Comparison of ENCODE assay signal across 1 cellular context in the genomic region with DNA sequence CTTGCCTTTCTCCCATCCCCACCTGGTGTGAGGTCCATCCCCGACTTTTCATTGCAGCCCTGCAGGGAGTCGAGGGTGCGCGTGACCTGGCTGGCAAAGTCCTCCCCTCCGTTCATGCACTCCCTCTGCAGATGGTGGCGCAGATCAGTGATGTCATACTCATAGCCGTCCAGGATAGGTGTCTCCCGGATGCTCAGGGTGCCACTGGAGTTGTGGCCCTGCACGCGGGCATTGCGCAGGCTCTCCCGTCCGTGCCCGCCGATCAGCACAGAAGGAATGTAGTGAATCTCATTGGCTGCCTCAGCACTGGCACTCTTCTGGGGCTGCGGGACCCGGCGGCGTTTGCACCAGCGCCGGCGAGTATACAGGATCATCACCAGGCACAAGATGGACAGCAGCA.
A peak's percentile ranks its signal among the peaks of the same experiment; 100 is the strongest.
TF ChIP-seq lines count a peak whose summit lies in the region.

No MANE protein-coding gene starts in this region.

TF ChIP-seq in K562, 482 proteins besides CTCF, POLR2A, EP300 and RAD21 (continued from another document):
- TF ChIP-seq, protein P1, sequence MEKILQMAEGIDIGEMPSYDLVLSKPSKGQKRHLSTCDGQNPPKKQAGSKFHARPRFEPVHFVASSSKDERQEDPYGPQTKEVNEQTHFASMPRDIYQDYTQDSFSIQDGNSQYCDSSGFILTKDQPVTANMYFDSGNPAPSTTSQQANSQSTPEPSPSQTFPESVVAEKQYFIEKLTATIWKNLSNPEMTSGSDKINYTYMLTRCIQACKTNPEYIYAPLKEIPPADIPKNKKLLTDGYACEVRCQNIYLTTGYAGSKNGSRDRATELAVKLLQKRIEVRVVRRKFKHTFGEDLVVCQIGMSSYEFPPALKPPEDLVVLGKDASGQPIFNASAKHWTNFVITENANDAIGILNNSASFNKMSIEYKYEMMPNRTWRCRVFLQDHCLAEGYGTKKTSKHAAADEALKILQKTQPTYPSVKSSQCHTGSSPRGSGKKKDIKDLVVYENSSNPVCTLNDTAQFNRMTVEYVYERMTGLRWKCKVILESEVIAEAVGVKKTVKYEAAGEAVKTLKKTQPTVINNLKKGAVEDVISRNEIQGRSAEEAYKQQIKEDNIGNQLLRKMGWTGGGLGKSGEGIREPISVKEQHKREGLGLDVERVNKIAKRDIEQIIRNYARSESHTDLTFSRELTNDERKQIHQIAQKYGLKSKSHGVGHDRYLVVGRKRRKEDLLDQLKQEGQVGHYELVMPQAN (IDR thresholded peaks at IDR 0.05; ENCODE audit: borderline replicate concordance), result no peak
- no peak for TF ChIP-seq HIVEP1 (CRISPR knock-in tag; IDR thresholded peaks at IDR 0.05)
- no peak for TF ChIP-seq SRSF3 (IDR thresholded peaks at IDR 0.05; ENCODE audit: insufficient read depth, low read length)
- TF ChIP-seq MCM7 (IDR thresholded peaks at IDR 0.05), result no peak
- no peak for TF ChIP-seq RBM14 (IDR thresholded peaks at IDR 0.05; ENCODE audit: borderline replicate concordance, insufficient read depth, low read depth, low read length)
- no peak for TF ChIP-seq GABPB1 (CRISPR knock-in tag; IDR thresholded peaks at IDR 0.05)
- no peak for TF ChIP-seq POLR3A (IDR thresholded peaks at IDR 0.05; ENCODE audit: borderline replicate concordance, extremely low read depth, insufficient read depth, insufficient read length)
- no peak for TF ChIP-seq ZNF263 (CRISPR knock-in tag; IDR thresholded peaks at IDR 0.05; ENCODE audit: borderline replicate concordance)
- no peak for TF ChIP-seq RREB1 (CRISPR knock-in tag; IDR thresholded peaks at IDR 0.05)
- no peak for TF ChIP-seq POLR3G (IDR thresholded peaks at IDR 0.05; ENCODE audit: extremely low read depth, insufficient read length, insufficient replicate concordance)
- TF ChIP-seq ZNF165 (CRISPR knock-in tag; IDR thresholded peaks at IDR 0.05; ENCODE audit: borderline replicate concordance), result no peak
- TF ChIP-seq ZNF280B (CRISPR knock-in tag; IDR thresholded peaks at IDR 0.05), result no peak
- peak in 1 of 2 experiments; percentile 12; a peak in 1 of 4 replicates for TF ChIP-seq NRF1 (conservative IDR thresholded peaks at IDR 0.05 in 1 of 2, IDR thresholded peaks at IDR 0.05 in 1 of 2)
- no peak for TF ChIP-seq ZBTB2 (IDR thresholded peaks at IDR 0.05)
- no peak for TF ChIP-seq ZZZ3 (IDR thresholded peaks at IDR 0.05)
- TF ChIP-seq ZNF551 (CRISPR knock-in tag; IDR thresholded peaks at IDR 0.05), result no peak
- TF ChIP-seq KLF16 (IDR thresholded peaks at IDR 0.05), result no peak
- TF ChIP-seq TRIM28 (IDR thresholded peaks at IDR 0.05), result no peak
- TF ChIP-seq, protein P2, sequence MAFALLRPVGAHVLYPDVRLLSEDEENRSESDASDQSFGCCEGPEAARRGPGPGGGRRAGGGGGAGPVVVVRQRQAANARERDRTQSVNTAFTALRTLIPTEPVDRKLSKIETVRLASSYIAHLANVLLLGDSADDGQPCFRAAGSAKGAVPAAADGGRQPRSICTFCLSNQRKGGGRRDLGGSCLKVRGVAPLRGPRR (CRISPR knock-in tag; IDR thresholded peaks at IDR 0.05), result no peak
- no peak for TF ChIP-seq DMBX1 (CRISPR knock-in tag; IDR thresholded peaks at IDR 0.05; ENCODE audit: borderline replicate concordance)
- TF ChIP-seq ATF1 (CRISPR knock-in tag; IDR thresholded peaks at IDR 0.05), result no peak
- peak; percentile 52; the same call in 1 of the 2 replicates for TF ChIP-seq ATF1 (tag; IDR thresholded peaks at IDR 0.05)
- no peak for TF ChIP-seq ZNF444 (CRISPR knock-in tag; IDR thresholded peaks at IDR 0.05)
- no peak for TF ChIP-seq MEF2D (tag; conservative IDR thresholded peaks at IDR 0.05; ENCODE audit: low read depth)
- no peak for TF ChIP-seq CREB1 (IDR thresholded peaks at IDR 0.05)
- 0 out of 2 replicates have a peak, but pooled peaks have one; percentile 32 for TF ChIP-seq CREB1 (CRISPR knock-in tag; IDR thresholded peaks at IDR 0.05)
- TF ChIP-seq ZNF639 (CRISPR knock-in tag; conservative IDR thresholded peaks at IDR 0.05 in 1 of 2, IDR thresholded peaks at IDR 0.05 in 1 of 2), result no peak
- no peak for TF ChIP-seq GATAD2B (IDR thresholded peaks at IDR 0.05; ENCODE audit: borderline replicate concordance)
- no peak for TF ChIP-seq ZKSCAN1 (IDR thresholded peaks at IDR 0.05; ENCODE audit: low read depth, low read length)
- TF ChIP-seq, protein P3, sequence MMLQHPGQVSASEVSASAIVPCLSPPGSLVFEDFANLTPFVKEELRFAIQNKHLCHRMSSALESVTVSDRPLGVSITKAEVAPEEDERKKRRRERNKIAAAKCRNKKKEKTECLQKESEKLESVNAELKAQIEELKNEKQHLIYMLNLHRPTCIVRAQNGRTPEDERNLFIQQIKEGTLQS (IDR thresholded peaks at IDR 0.05), result 0 out of 2 replicates have a peak, but pooled peaks have one; percentile 8
- TF ChIP-seq, protein P3 (CRISPR knock-in tag; conservative IDR thresholded peaks at IDR 0.05), result no peak
- TF ChIP-seq, protein P4, sequence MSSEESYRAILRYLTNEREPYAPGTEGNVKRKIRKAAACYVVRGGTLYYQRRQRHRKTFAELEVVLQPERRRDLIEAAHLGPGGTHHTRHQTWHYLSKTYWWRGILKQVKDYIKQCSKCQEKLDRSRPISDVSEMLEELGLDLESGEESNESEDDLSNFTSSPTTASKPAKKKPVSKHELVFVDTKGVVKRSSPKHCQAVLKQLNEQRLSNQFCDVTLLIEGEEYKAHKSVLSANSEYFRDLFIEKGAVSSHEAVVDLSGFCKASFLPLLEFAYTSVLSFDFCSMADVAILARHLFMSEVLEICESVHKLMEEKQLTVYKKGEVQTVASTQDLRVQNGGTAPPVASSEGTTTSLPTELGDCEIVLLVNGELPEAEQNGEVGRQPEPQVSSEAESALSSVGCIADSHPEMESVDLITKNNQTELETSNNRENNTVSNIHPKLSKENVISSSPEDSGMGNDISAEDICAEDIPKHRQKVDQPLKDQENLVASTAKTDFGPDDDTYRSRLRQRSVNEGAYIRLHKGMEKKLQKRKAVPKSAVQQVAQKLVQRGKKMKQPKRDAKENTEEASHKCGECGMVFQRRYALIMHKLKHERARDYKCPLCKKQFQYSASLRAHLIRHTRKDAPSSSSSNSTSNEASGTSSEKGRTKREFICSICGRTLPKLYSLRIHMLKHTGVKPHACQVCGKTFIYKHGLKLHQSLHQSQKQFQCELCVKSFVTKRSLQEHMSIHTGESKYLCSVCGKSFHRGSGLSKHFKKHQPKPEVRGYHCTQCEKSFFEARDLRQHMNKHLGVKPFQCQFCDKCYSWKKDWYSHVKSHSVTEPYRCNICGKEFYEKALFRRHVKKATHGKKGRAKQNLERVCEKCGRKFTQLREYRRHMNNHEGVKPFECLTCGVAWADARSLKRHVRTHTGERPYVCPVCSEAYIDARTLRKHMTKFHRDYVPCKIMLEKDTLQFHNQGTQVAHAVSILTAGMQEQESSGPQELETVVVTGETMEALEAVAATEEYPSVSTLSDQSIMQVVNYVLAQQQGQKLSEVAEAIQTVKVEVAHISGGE (CRISPR knock-in tag; IDR thresholded peaks at IDR 0.05), result peak in 1 of 3 experiments; percentile 58; a peak in 1 of 6 replicates
- no peak for TF ChIP-seq ASH1L (IDR thresholded peaks at IDR 0.05; ENCODE audit: borderline replicate concordance, low read depth, partially characterized antibody)
TF ChIP-seq in K562: peak in this region for 6.
